22 cellular contexts compared by ENCODE assay signal in the genomic region with DNA sequence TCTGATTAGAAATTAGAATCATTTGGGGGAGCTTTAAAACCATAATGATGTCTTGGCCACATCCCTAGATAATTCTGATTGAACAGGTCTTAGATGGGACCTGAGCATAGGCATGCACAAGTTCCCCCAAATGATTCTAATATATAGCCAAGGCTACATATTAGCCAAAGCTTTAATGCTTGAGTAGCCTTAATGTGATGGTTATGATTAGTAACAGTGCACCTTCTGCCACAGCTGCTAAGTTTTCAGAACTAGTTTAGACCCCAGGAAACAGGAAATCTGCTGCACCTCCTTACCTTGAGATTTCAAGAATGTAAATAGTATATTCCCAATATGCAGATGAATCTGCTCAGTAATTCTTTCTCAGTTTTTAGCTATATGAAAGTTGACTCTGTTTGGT.
A peak's percentile ranks its signal among the peaks of the same experiment; 100 is the strongest.
DNase-seq lines count a peak whose midpoint lies in the region; ATAC-seq and TF ChIP-seq lines count a peak whose summit lies in the region.
"Had no signal": no experiment of that assay in that cellular context is flagged by ENCODE, and none has a peak within 500 bp of the region (broad histone marks: within the 10 kb centered on the region; RNA-seq: fewer than 3 reads in every experiment).

No MANE protein-coding gene starts in this region.

- H3K27me3 ChIP-seq in H9 (ENCODE audit: insufficient read depth, low read length) (no peaks in the 10 kb centered on the region), SJCRH30 (no peaks in the 10 kb centered on the region), ovary (no peaks in the 10 kb centered on the region), esophagus squamous epithelium (no peaks in the 10 kb centered on the region)
- H3K27me3 ChIP-seq: BE2C, body of pancreas had no signal

- H3K4me1 ChIP-seq in H9 (ENCODE audit: insufficient read depth, low read length) (no peaks in the 10 kb centered on the region), SJCRH30 (no peaks in the 10 kb centered on the region), ovary (ENCODE audit: insufficient read depth) (no peaks in the 10 kb centered on the region), esophagus squamous epithelium (no peaks in the 10 kb centered on the region)
- H3K4me1 ChIP-seq: BE2C, prostate gland had no signal

- no peak overlapping the region for H2AK5ac ChIP-seq in H9 (ENCODE audit: insufficient read length, low read length)

- intact Hi-C loops in ovary (cut with DNase I) (no loop called here), esophagus squamous epithelium (cut with DNase I) (no loop called here)

- no peak overlapping the region for H3K18ac ChIP-seq in H9 (ENCODE audit: insufficient read length, low read depth, low read length)

- H3K9me3 ChIP-seq in H9 (ENCODE audit: control insufficient read depth, low read depth, low read length) (no peaks in the 10 kb centered on the region), SJCRH30 (replicated peaks) (no peaks in the 10 kb centered on the region), ovary (no peaks in the 10 kb centered on the region), esophagus squamous epithelium (no peaks in the 10 kb centered on the region)
- H3K9me3 ChIP-seq: BE2C, body of pancreas, prostate gland had no signal

- no peaks in the 10 kb centered on the region for H3K9me3 Mint-ChIP-seq in H9
- H3K9me3 Mint-ChIP-seq: activated B cell treated with CpG ODN at 0.5 μM for 24 hours; activated naive CD8-positive, alpha-beta T cell treated with anti-CD3 and anti-CD28 coated beads, Interleukin-2, amount 10 ng/mL, durations not matched to agents 7 days and 5 days; memory B cell; natural killer cell treated with Interleukin-12 subunit alpha and Interleukin-12 subunit beta and Interleukin-15 and Interleukin-18, amount 100 ng/mL, for 72 hours had no signal

- no peaks in the 10 kb centered on the region for H3K27me3 Mint-ChIP-seq in H9 (ENCODE audit: low read depth)
- H3K27me3 Mint-ChIP-seq: activated B cell treated with CpG ODN at 0.5 μM for 24 hours; activated naive CD8-positive, alpha-beta T cell treated with anti-CD3 and anti-CD28 coated beads, Interleukin-2, amount 10 ng/mL, durations not matched to agents 7 days and 5 days; memory B cell; natural killer cell treated with Interleukin-12 subunit alpha and Interleukin-12 subunit beta and Interleukin-15 and Interleukin-18, amount 100 ng/mL, for 72 hours had no signal

- no peak for TF ChIP-seq POLR2A in ovary (IDR thresholded peaks at IDR 0.05)
- no peak for TF ChIP-seq POLR2A in esophagus squamous epithelium (IDR thresholded peaks at IDR 0.05)

- DNase-seq in H9 (no peak), SJCRH30 (no peak), ovary (no peak), esophagus squamous epithelium (lab: John Stamatoyannopoulos, UW) (no peak), NCI-H1930 (lab: John Stamatoyannopoulos, UW) (no peak)
- DNase-seq: activated B cell treated with CpG ODN at 0.5 μM for 24 hours; activated naive CD8-positive, alpha-beta T cell treated with anti-CD3 and anti-CD28 coated beads, Interleukin-2, amount 10 ng/mL, durations not matched to agents 7 days and 5 days; BE2C; body of pancreas; Karpas-422; NCI-H1048; NCI-H2081; NCI-H526; SIG-M5; stimulated activated CD8-positive, alpha-beta memory T cell treated with anti-CD3 and anti-CD28 coated beads, Interleukin-4, amount 100 ng/mL, for 48 hours; substantia nigra; T-helper 2 cell had no signal

- H3K23me2 ChIP-seq in H9 (ENCODE audit: insufficient read length, low read depth, low read length, poor library complexity, severe bottlenecking) = no peaks in the 10 kb centered on the region

- H3K36me3 ChIP-seq in SJCRH30 (no peaks in the 10 kb centered on the region), ovary (no peaks in the 10 kb centered on the region), esophagus squamous epithelium (peaks cover 0 to 9% (median 0%) of the 10 kb centered on the region in 3 donors)
- H3K36me3 ChIP-seq: BE2C, prostate gland had no signal

- H3K27ac ChIP-seq in H9 (ENCODE audit: insufficient read length, low read depth, low read length) (peak overlapping the region; percentile 39), SJCRH30 (no peak overlapping the region), ovary (no peak overlapping the region), esophagus squamous epithelium (no peak overlapping the region)
- H3K27ac ChIP-seq: body of pancreas, prostate gland had no signal

- no peaks in the 10 kb centered on the region for H4K20me1 ChIP-seq in H9 (ENCODE audit: control insufficient read depth, insufficient read depth, insufficient read length)

- no peak overlapping the region for H2BK20ac ChIP-seq in H9 (ENCODE audit: low read depth, low read length, poor library complexity, severe bottlenecking)

- H2BK15ac ChIP-seq in H9 (ENCODE audit: low read depth, low read length) = no peak overlapping the region

- ATAC-seq in GM19397 (IDR thresholded peaks at IDR 0.05; ENCODE audit: unreplicated experiment) (peak; percentile 80), HG03460 (IDR thresholded peaks at IDR 0.05; ENCODE audit: unreplicated experiment) (peak; percentile 77)
- ATAC-seq: body of pancreas; natural killer cell treated with Interleukin-12 subunit alpha and Interleukin-12 subunit beta and Interleukin-15 and Interleukin-18, amount 100 ng/mL, for 72 hours had no signal

- H2BK5ac ChIP-seq in H9 (ENCODE audit: insufficient read length, low read length) = no peak overlapping the region

- no peak overlapping the region for H4K91ac ChIP-seq in H9 (ENCODE audit: insufficient read length, low read depth, low read length)

- H2BK12ac ChIP-seq in H9 (ENCODE audit: insufficient read length, low read depth, low read length) = no peak overlapping the region

- H3K27ac Mint-ChIP-seq in H9 = no peak overlapping the region
- H3K27ac Mint-ChIP-seq: activated B cell treated with CpG ODN at 0.5 μM for 24 hours; activated naive CD8-positive, alpha-beta T cell treated with anti-CD3 and anti-CD28 coated beads, Interleukin-2, amount 10 ng/mL, durations not matched to agents 7 days and 5 days; memory B cell; natural killer cell treated with Interleukin-12 subunit alpha and Interleukin-12 subunit beta and Interleukin-15 and Interleukin-18, amount 100 ng/mL, for 72 hours had no signal

- TF ChIP-seq EP300 in ovary (IDR thresholded peaks at IDR 0.05) = no peak

- no peak overlapping the region for H2AFZ ChIP-seq in H9 (ENCODE audit: low read length)

- no peak overlapping the region for H2BK120ac ChIP-seq in H9 (ENCODE audit: low read depth, low read length, poor library complexity, severe bottlenecking)

- TF ChIP-seq CTCF in H9 (conservative IDR thresholded peaks at IDR 0.05) (no peak), ovary (IDR thresholded peaks at IDR 0.05) (no peak), esophagus squamous epithelium (IDR thresholded peaks at IDR 0.05) (no peak)

- no peaks in the 10 kb centered on the region; the same call in 1 of the 2 replicates for H3K79me2 ChIP-seq in H9 (ENCODE audit: insufficient read depth, low read length)

- H3K4me1 Mint-ChIP-seq in H9 = peaks cover 4 to 11% of the 10 kb centered on the region in 2 experiments; a peak in 2 of 4 replicates
- H3K4me1 Mint-ChIP-seq: activated B cell treated with CpG ODN at 0.5 μM for 24 hours had no signal

- peaks cover 2% of the 10 kb centered on the region for H3K79me1 ChIP-seq in H9 (ENCODE audit: insufficient read depth, low read depth, low read length, poor library complexity, severe bottlenecking)

- H3K36me3 Mint-ChIP-seq in H9 (ENCODE audit: insufficient read depth in 1 of 3, low read depth in 3 of 3) = peaks cover 0 to 13% (median 7%) of the 10 kb centered on the region in 3 experiments; a peak in 5 of 7 replicates
- H3K36me3 Mint-ChIP-seq: natural killer cell treated with Interleukin-12 subunit alpha and Interleukin-12 subunit beta and Interleukin-15 and Interleukin-18, amount 100 ng/mL, for 72 hours had no signal

- H3K4me3 ChIP-seq in SJCRH30 (no peak overlapping the region), ovary (no peak overlapping the region), esophagus squamous epithelium (no peak overlapping the region)
- H3K4me3 ChIP-seq: body of pancreas, prostate gland had no signal

- no peak overlapping the region for H3K4ac ChIP-seq in H9 (ENCODE audit: low read depth, low read length)

- no peak overlapping the region for H3T11ph ChIP-seq in H9 (ENCODE audit: low read length)

- H3K4me3 Mint-ChIP-seq in H9 = no peak overlapping the region
- H3K4me3 Mint-ChIP-seq: activated B cell treated with CpG ODN at 0.5 μM for 24 hours; activated naive CD8-positive, alpha-beta T cell treated with anti-CD3 and anti-CD28 coated beads, Interleukin-2, amount 10 ng/mL, durations not matched to agents 7 days and 5 days; memory B cell; natural killer cell treated with Interleukin-12 subunit alpha and Interleukin-12 subunit beta and Interleukin-15 and Interleukin-18, amount 100 ng/mL, for 72 hours had no signal

- H4K8ac ChIP-seq in H9 (replicated peaks; ENCODE audit: insufficient read length, low read depth, low read length) = no peak overlapping the region

- H3K56ac ChIP-seq in H9 (ENCODE audit: insufficient read length, low read depth, low read length) = no peak overlapping the region

- H4K5ac ChIP-seq in H9 (ENCODE audit: insufficient read length, low read depth, low read length) = no peak overlapping the region

- H3K9ac ChIP-seq in H9 (ENCODE audit: extremely low read depth, insufficient read length, low read length) = no peak overlapping the region

- H3K23ac ChIP-seq in H9 (ENCODE audit: insufficient read length, low read depth, low read length) = no peak overlapping the region

- H3K4me2 ChIP-seq in H9 (ENCODE audit: insufficient read depth, insufficient read length, low read length) = peak overlapping the region; percentile 8

- no peak overlapping the region for H3K14ac ChIP-seq in H9 (ENCODE audit: insufficient read depth, low read length)
